In the genomic region with DNA sequence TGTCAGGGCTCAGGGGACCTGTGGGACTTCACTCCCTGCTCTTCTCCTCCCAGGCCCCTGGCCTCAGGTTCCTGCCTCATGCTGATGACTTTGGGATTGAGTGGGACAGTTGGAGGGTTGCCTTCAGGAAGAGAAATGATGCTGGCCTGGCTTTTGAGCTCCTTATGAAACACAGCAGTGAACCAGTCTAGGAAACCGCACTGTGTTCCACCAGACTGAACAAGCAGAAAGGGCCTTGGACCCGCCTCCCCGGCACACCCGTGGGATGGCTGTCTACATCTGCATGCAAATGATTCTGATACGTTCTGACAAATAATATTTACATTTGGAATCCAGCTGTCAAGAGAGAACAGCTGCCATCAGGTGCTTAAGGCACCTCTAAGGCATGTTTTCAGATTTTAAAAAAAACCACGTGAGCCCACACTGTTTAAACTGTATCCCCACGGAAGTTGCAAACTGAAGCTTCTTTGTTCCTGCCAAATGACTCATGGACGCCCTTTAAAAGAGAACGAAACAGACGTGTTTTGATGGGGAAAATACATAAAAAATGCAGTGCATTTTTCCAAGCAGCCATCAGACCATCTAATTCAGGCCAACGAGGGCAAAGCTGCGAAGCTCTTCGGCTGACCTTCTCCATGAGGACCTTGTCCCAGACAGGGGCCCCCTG, we compare ENCODE assay signal across 8 cellular contexts. TPM values are rescaled to one million over a fixed set of nuclear protein-coding genes. Genes with fewer than 3 reads are reported as not detected.
DNase-seq lines count a peak whose midpoint lies in the region; ATAC-seq and TF ChIP-seq lines count a peak whose summit lies in the region.

No MANE protein-coding gene starts in this region.

- no peak overlapping the region for H3K4me3 Mint-ChIP-seq in activated CD4-positive, alpha-beta memory T cell treated with anti-CD3 and anti-CD28 coated beads for 36 hours

- H3K36me3 Mint-ChIP-seq in activated CD4-positive, alpha-beta memory T cell treated with anti-CD3 and anti-CD28 coated beads for 36 hours: no peaks in the 10 kb centered on the region

- peaks cover 37% of the 10 kb centered on the region for H3K4me1 ChIP-seq in RWPE2 (ENCODE audit: insufficient read depth, poor library complexity, severe bottlenecking)

- no peaks in the 10 kb centered on the region for H3K9me3 ChIP-seq in RWPE2 (ENCODE audit: severe bottlenecking)

- CTCF ChIA-PET in activated CD4-positive, alpha-beta memory T cell treated with anti-CD3 and anti-CD28 coated beads for 36 hours (lab: Charles Lee): interaction anchor here (0.6 kb wide), 2 partner anchors 380 to 1954 kb away, joined by 3 to 4 read pairs; a partner anchor contains a TSS

- no peaks in the 10 kb centered on the region for H3K27me3 ChIP-seq in RWPE2 (ENCODE audit: insufficient read depth, poor library complexity, severe bottlenecking)

- TF ChIP-seq CTCF in RWPE2 (IDR thresholded peaks at IDR 0.05; ENCODE audit: poor library complexity, severe bottlenecking): no peak
- TF ChIP-seq CTCF in GM20000 (IDR thresholded peaks at IDR 0.05; ENCODE audit: extremely low read depth, missing control alignments): no peak

- peaks cover 19% of the 10 kb centered on the region for H3K27me3 Mint-ChIP-seq in activated CD4-positive, alpha-beta memory T cell treated with anti-CD3 and anti-CD28 coated beads for 36 hours

- H3K9me3 Mint-ChIP-seq in activated CD4-positive, alpha-beta memory T cell treated with anti-CD3 and anti-CD28 coated beads for 36 hours: no peaks in the 10 kb centered on the region

- H3K27ac Mint-ChIP-seq in activated CD4-positive, alpha-beta memory T cell treated with anti-CD3 and anti-CD28 coated beads for 36 hours: no peak overlapping the region

- H3K4me1 Mint-ChIP-seq in activated CD4-positive, alpha-beta memory T cell treated with anti-CD3 and anti-CD28 coated beads for 36 hours (ENCODE audit: low read depth): no peaks in the 10 kb centered on the region

- peak; percentile 71 for ATAC-seq in HG03432 (IDR thresholded peaks at IDR 0.05; ENCODE audit: unreplicated experiment)
- ATAC-seq in RWPE2 (ENCODE audit: low read depth): peak; percentile 77

- DNase-seq in Ammon's horn (ENCODE audit: low spot score) (peak; percentile 55), RWPE2 (ENCODE audit: low spot score) (peak; percentile 77), foreskin melanocyte (peak; percentile 96), posterior vena cava (ENCODE audit: low spot score) (peak; percentile 92), GM20000 (ENCODE audit: low spot score) (no peak)
- DNase-seq in activated CD4-positive, alpha-beta memory T cell treated with anti-CD3 and anti-CD28 coated beads for 36 hours: no peak
- no peak for DNase-seq in stimulated activated CD4-positive, alpha-beta T cell treated with anti-CD3 and anti-CD28 coated beads, Interleukin-12 subunit alpha, Interleukin-12 subunit beta, amount 100 ng/mL, for 4 hours

- intact Hi-C loops in posterior vena cava (cut with DNase I): no loop called here
- intact Hi-C loops in activated CD4-positive, alpha-beta memory T cell treated with anti-CD3 and anti-CD28 coated beads for 36 hours (cut with micrococcal nuclease): no loop called here

- H3K4me3 ChIP-seq in RWPE2 (ENCODE audit: severe bottlenecking): no peak overlapping the region

- peak overlapping the region; percentile 97 for H3K27ac ChIP-seq in RWPE2 (ENCODE audit: poor library complexity, severe bottlenecking)

- POLR2A ChIA-PET in activated CD4-positive, alpha-beta memory T cell treated with anti-CD3 and anti-CD28 coated beads for 36 hours (lab: Charles Lee): no interaction called here

- no peaks in the 10 kb centered on the region for H3K36me3 ChIP-seq in RWPE2 (ENCODE audit: low read depth)

RNA-seq across cellular contexts. Expression of a gene that starts 27.6 kb away (rescaled TPM):
- 10 to 100 TPM; 28.1 to 31.3 TPM for total RNA-seq in posterior vena cava
- total RNA-seq in activated CD4-positive, alpha-beta memory T cell treated with anti-CD3 and anti-CD28 coated beads for 36 hours: under 1 TPM; 0.26 to 0.97 TPM

Comparison
In these comparisons a context has a peak if more than half of its experiments do, and no peak if none do; other contexts are left out.
1. DNase-seq: peak in Ammon's horn (single experiment), RWPE2 (single experiment), foreskin melanocyte (single experiment) and posterior vena cava (single experiment); none in GM20000 (single experiment), activated CD4-positive, alpha-beta memory T cell treated with anti-CD3 and anti-CD28 coated beads for 36 hours (single experiment) and stimulated activated CD4-positive, alpha-beta T cell treated with anti-CD3 and anti-CD28 coated beads, Interleukin-12 subunit alpha, Interleukin-12 subunit beta, amount 100 ng/mL, for 4 hours (single experiment).
2. RNA of a gene that starts 27.6 kb away (total RNA-seq): 28.1 to 31.3 TPM in posterior vena cava; 0.26 to 0.97 TPM in activated CD4-positive, alpha-beta memory T cell treated with anti-CD3 and anti-CD28 coated beads for 36 hours; every median in the first group is over 10 times any median in the second.